In the genomic region with DNA sequence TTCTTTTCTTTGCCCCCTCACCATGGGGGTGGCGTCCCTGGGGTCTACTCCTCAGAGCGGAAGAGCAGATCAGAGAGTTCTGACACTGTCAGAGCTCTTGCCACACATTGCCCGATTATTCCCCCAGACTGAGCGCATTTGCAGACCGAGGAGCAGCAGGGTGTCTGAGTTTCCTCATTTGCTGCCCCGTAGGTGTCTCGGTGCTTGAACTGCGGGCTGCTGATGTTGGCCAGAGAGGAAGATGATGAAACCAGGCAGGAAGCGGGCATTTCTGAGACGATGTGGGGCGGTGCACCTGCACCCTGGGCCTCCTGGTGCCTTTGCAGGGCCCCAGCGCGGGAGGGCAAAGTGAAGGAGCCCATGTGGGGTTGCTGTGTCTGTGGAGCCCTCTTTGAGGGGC, we compare ENCODE assay signal across 8 cellular contexts. TPM values are rescaled to one million over a fixed set of nuclear protein-coding genes. Genes with fewer than 3 reads are reported as not detected.
DNase-seq lines count a peak whose midpoint lies in the region; ATAC-seq lines count a peak whose summit lies in the region.

No MANE protein-coding gene starts in this region.

- DNase-seq in GM19240 (ENCODE audit: insufficient read length, low spot score) = peak; percentile 49
- DNase-seq in activated CD4-positive, alpha-beta memory T cell treated with anti-CD3 and anti-CD28 coated beads, Interleukin-2, amount 10 ng/mL, durations not matched to agents 7 days and 5 days = peak; percentile 88
- DNase-seq in left ventricle myocardium superior = peak; percentile 39
- DNase-seq in stimulated activated CD8-positive, alpha-beta memory T cell treated with anti-CD3 and anti-CD28 coated beads, Interleukin-4, amount 100 ng/mL, for 24 hours (ENCODE audit: low read depth) = peak; percentile 57
- no peak for DNase-seq in NCI-H524 (lab: John Stamatoyannopoulos, UW)
- no peak for DNase-seq in HUDEP-2 (lab: John Stamatoyannopoulos, UW; ENCODE audit: unreplicated experiment in 76 of 76)
- DNase-seq in superior temporal gyrus (ENCODE audit: extremely low spot score) = no peak

- ATAC-seq in HG03460 (IDR thresholded peaks at IDR 0.05; ENCODE audit: unreplicated experiment) (peak; percentile 69), left ventricle myocardium superior (peak; percentile 43)

- H3K4me3 Mint-ChIP-seq in activated CD4-positive, alpha-beta memory T cell treated with anti-CD3 and anti-CD28 coated beads, Interleukin-2, amount 10 ng/mL, durations not matched to agents 7 days and 5 days = peak overlapping the region; percentile 67

- CTCF ChIA-PET in activated CD4-positive, alpha-beta memory T cell treated with anti-CD3 and anti-CD28 coated beads, Interleukin-2, amount 10 ng/mL, durations not matched to agents 7 days and 5 days (lab: Charles Lee) = interaction anchor here (0.6 to 3.4 kb wide), 8 partner anchors 9 to 92 kb away, joined by 3 to 22 read pairs (median 3); no protein-coding TSS in a partner anchor

- H3K9me3 Mint-ChIP-seq in activated CD4-positive, alpha-beta memory T cell treated with anti-CD3 and anti-CD28 coated beads, Interleukin-2, amount 10 ng/mL, durations not matched to agents 7 days and 5 days = no peaks in the 10 kb centered on the region

- H3K36me3 Mint-ChIP-seq in activated CD4-positive, alpha-beta memory T cell treated with anti-CD3 and anti-CD28 coated beads, Interleukin-2, amount 10 ng/mL, durations not matched to agents 7 days and 5 days (ENCODE audit: low read depth) = peaks cover 17% of the 10 kb centered on the region

- H3K27ac Mint-ChIP-seq in activated CD4-positive, alpha-beta memory T cell treated with anti-CD3 and anti-CD28 coated beads, Interleukin-2, amount 10 ng/mL, durations not matched to agents 7 days and 5 days = peak overlapping the region; percentile 96

- intact Hi-C loops in left ventricle myocardium superior (cut with micrococcal nuclease) = no loop called here

- POLR2A ChIA-PET in activated CD4-positive, alpha-beta memory T cell treated with anti-CD3 and anti-CD28 coated beads, Interleukin-2, amount 10 ng/mL, durations not matched to agents 7 days and 5 days (lab: Charles Lee) = interaction anchor here (0.7 to 8.1 kb wide), 10 partner anchors 8 to 114 kb away, joined by 3 to 158 read pairs (median 20); a partner anchor contains a TSS

- peaks cover 78% of the 10 kb centered on the region for H3K4me1 Mint-ChIP-seq in activated CD4-positive, alpha-beta memory T cell treated with anti-CD3 and anti-CD28 coated beads, Interleukin-2, amount 10 ng/mL, durations not matched to agents 7 days and 5 days

- H3K27me3 Mint-ChIP-seq in activated CD4-positive, alpha-beta memory T cell treated with anti-CD3 and anti-CD28 coated beads, Interleukin-2, amount 10 ng/mL, durations not matched to agents 7 days and 5 days = no peaks in the 10 kb centered on the region

RNA-seq across cellular contexts. Expression of a gene that starts 55.2 kb away (rescaled TPM):
- total RNA-seq in activated CD4-positive, alpha-beta memory T cell treated with anti-CD3 and anti-CD28 coated beads, Interleukin-2, amount 10 ng/mL, durations not matched to agents 7 days and 5 days = 10 to 100 TPM; 13.5 to 16.8 TPM
- 3.3 TPM for total RNA-seq in left ventricle myocardium superior

RNA-seq across cellular contexts. Expression of a gene that starts 55.5 kb away (rescaled TPM):
- total RNA-seq in activated CD4-positive, alpha-beta memory T cell treated with anti-CD3 and anti-CD28 coated beads, Interleukin-2, amount 10 ng/mL, durations not matched to agents 7 days and 5 days = 10 to 100 TPM; 10.4 to 10.8 TPM
- not detected for total RNA-seq in left ventricle myocardium superior

Comparison
In these comparisons a context has a peak if more than half of its experiments do, and no peak if none do; other contexts are left out.
1. DNase-seq: peak in GM19240 (single experiment), activated CD4-positive, alpha-beta memory T cell treated with anti-CD3 and anti-CD28 coated beads, Interleukin-2, amount 10 ng/mL, durations not matched to agents 7 days and 5 days (single experiment), left ventricle myocardium superior (single experiment) and stimulated activated CD8-positive, alpha-beta memory T cell treated with anti-CD3 and anti-CD28 coated beads, Interleukin-4, amount 100 ng/mL, for 24 hours (single experiment); none in NCI-H524 (0 of 2), HUDEP-2 (0 of 76) and superior temporal gyrus (single experiment).